In the genomic region with DNA sequence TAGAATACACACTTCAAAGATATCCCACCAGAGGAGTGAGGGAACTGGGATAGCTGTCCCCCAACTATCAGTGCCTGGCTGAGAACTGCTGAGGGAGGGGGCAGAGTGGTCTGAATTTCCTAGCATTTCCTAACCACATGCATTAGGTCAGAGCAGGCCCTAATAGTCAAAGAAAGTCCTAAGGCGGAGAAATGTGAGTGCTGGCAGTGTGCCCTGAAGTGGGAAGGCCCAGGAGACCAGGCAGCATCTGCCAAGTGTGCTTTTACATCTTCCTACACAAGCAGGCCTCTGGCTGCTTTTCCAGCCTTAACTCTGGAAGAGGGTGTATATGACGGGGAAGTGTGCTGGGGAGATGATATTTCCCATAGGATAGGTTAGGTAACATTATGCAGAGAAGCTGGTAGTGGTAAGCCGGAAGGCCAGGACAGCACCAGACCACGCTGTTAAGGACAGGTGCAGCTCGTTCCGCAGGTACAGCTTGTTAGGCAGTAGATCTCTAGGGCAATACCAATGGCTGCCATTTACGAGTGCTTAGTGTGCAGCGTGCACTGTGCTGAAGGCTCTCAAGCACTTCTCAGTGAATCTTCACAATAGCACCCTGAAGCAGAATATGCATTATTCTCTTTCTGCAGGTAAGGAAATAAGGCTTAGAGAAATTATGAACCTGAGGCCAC, we compare ENCODE assay signal across 19 cellular contexts. TPM values are rescaled to one million over a fixed set of nuclear protein-coding genes. Genes with fewer than 3 reads are reported as not detected.
DNase-seq lines count a peak whose midpoint lies in the region; ATAC-seq and TF ChIP-seq lines count a peak whose summit lies in the region.
"Had no signal": no experiment of that assay in that cellular context is flagged by ENCODE, and none has a peak within 500 bp of the region (broad histone marks: within the 10 kb centered on the region; RNA-seq: fewer than 3 reads in every experiment).

No MANE protein-coding gene starts in this region.

- no peak overlapping the region for H3K4me3 ChIP-seq in heart right ventricle
- no peak overlapping the region for H3K4me3 ChIP-seq in right atrium auricular region
- no peak overlapping the region for H3K4me3 ChIP-seq in thyroid gland (replicated peaks in 1 of 3)
- H3K4me3 ChIP-seq: colonic mucosa had no signal

- no peak for TF ChIP-seq POLR2A in thyroid gland (IDR thresholded peaks at IDR 0.05)

- TF ChIP-seq CTCF in heart right ventricle (IDR thresholded peaks at IDR 0.05) (no peak), right atrium auricular region (IDR thresholded peaks at IDR 0.05) (no peak), thyroid gland (IDR thresholded peaks at IDR 0.05) (no peak)

- no peaks in the 10 kb centered on the region for H3K27me3 ChIP-seq in heart right ventricle
- H3K27me3 ChIP-seq in right atrium auricular region: no peaks in the 10 kb centered on the region
- no peaks in the 10 kb centered on the region for H3K27me3 ChIP-seq in thyroid gland
- H3K27me3 ChIP-seq: colonic mucosa had no signal

- H3K36me3 ChIP-seq in heart right ventricle (no peaks in the 10 kb centered on the region), right atrium auricular region (no peaks in the 10 kb centered on the region), thyroid gland (no peaks in the 10 kb centered on the region)
- H3K36me3 ChIP-seq: colonic mucosa had no signal

- intact Hi-C loops in heart right ventricle (cut with DNase I) (no loop called here), thyroid gland (cut with DNase I) (no loop called here)

- ATAC-seq in heart right ventricle (peak in 6 of 8 donors; percentile 17 to 55 (median 24)), GM19463 (IDR thresholded peaks at IDR 0.05; ENCODE audit: unreplicated experiment) (no peak)
- ATAC-seq: stimulated activated naive CD8-positive, alpha-beta T cell treated with anti-CD3 and anti-CD28 coated beads, Interleukin-15, Interleukin-2, amounts not matched to agents 100 U/mL and 50 U/mL, for 24 hours had no signal

- H3K27ac ChIP-seq in heart right ventricle (no peak overlapping the region), right atrium auricular region (no peak overlapping the region), thyroid gland (no peak overlapping the region)
- H3K27ac ChIP-seq: colonic mucosa had no signal

- H3K4me1 ChIP-seq in heart right ventricle: no peaks in the 10 kb centered on the region
- no peaks in the 10 kb centered on the region for H3K4me1 ChIP-seq in right atrium auricular region
- H3K4me1 ChIP-seq in thyroid gland: no peaks in the 10 kb centered on the region
- H3K4me1 ChIP-seq: colonic mucosa had no signal

- 74 to 75% methylated on average over 8 of the region's 8 CpGs for WGBS in heart right ventricle, 2 donors
- 49 to 71% methylated on average over 8 of the region's 8 CpGs for WGBS in thyroid gland, 2 donors

- peaks cover 0 to 5% (median 0%) of the 10 kb centered on the region in 11 donors for H3K9me3 ChIP-seq in heart right ventricle
- H3K9me3 ChIP-seq in right atrium auricular region: no peaks in the 10 kb centered on the region
- no peaks in the 10 kb centered on the region for H3K9me3 ChIP-seq in thyroid gland
- H3K9me3 ChIP-seq: colonic mucosa had no signal

- DNase-seq in heart right ventricle (peak; percentile 10 to 12), right atrium auricular region (ENCODE audit: low spot score) (no peak), RPMI8226 (peak; percentile 3), kidney glomerular epithelial cell (lab: John Stamatoyannopoulos, UW) (peak; percentile 4), thyroid gland (peak; percentile 9 to 24), T-helper 9 cell (no peak), AG20443 (ENCODE audit: low spot score) (no peak)
- DNase-seq: activated CD4-positive, alpha-beta T cell treated with anti-CD3 and anti-CD28 coated beads, Interleukin-2, amount 50 U/mL, for 1 hour; activated T-cell treated with anti-CD3 and anti-CD28 coated beads, Interleukin-2, amount 50 U/mL, for 24 hours; CD8-positive, alpha-beta memory T cell; colonic mucosa; MV-4-11; NCI-H446 treated with DMSO at 0.1 percent for 48 hours; small intestine; stimulated activated naive CD8-positive, alpha-beta T cell treated with anti-CD3 and anti-CD28 coated beads, Interleukin-15, Interleukin-2, amounts not matched to agents 100 U/mL and 50 U/mL, for 24 hours had no signal

RNA-seq across cellular contexts. Expression of gene CCDC198, which starts 9.1 kb away (rescaled TPM):
- not detected for total RNA-seq in heart right ventricle
- polyA plus RNA-seq in heart right ventricle: not detected
- not detected for total RNA-seq in right atrium auricular region
- not detected for total RNA-seq in thyroid gland
- total RNA-seq: CD8-positive, alpha-beta memory T cell; colonic mucosa; lung microvascular endothelial cell had no signal
- polyA plus RNA-seq: CD8-positive, alpha-beta memory T cell; esophagus; neural cell had no signal

Comparison
In these comparisons a context has a peak if more than half of its experiments do, and no peak if none do; other contexts are left out.
1. DNase-seq: peak in heart right ventricle (2 of 2), RPMI8226 (single experiment), kidney glomerular epithelial cell (single experiment) and thyroid gland (2 of 2); none in right atrium auricular region (single experiment), T-helper 9 cell (single experiment) and AG20443 (single experiment).